ENCODE assay signal across 13 cellular contexts in genomic region chr5:74199005-74199404, GRCh38.
DNase-seq lines count a peak whose midpoint lies in the region; ATAC-seq and TF ChIP-seq lines count a peak whose summit lies in the region.
"Had no signal": no experiment of that assay in that cellular context is flagged by ENCODE, and none has a peak within 500 bp of the region (broad histone marks: within the 10 kb centered on the region; RNA-seq: fewer than 3 reads in every experiment).

No MANE protein-coding gene starts in this region.

- H3K36me3 ChIP-seq in GM06990 (ENCODE audit: control insufficient read depth, insufficient read depth, low read length) (no peaks in the 10 kb centered on the region), right atrium auricular region (no peaks in the 10 kb centered on the region)
- H3K36me3 ChIP-seq: gastrocnemius medialis had no signal

- DNase-seq in A172 (ENCODE audit: low spot score) (peak; percentile 16), GM06990 (ENCODE audit: extremely low read depth, insufficient read length) (peak; percentile 21), right atrium auricular region (ENCODE audit: low spot score) (no peak), T-helper 17 cell (no peak), AML-193 (lab: John Stamatoyannopoulos, UW) (no peak)
- DNase-seq: activated B cell treated with CpG ODN at 0.5 μM for 24 hours, dermis blood vessel endothelial cell, gastrocnemius medialis, kidney had no signal

- peaks cover 4% of the 10 kb centered on the region for H3K9me3 Mint-ChIP-seq in activated T-helper 17 cell treated with anti-CD3 and anti-CD28 coated beads, Interleukin-2, amount 50 U/mL, for 72 hours
- H3K9me3 Mint-ChIP-seq: activated B cell treated with CpG ODN at 0.5 μM for 24 hours had no signal

- H3K27me3 ChIP-seq in GM06990 (replicated peaks; ENCODE audit: control insufficient read depth, insufficient read depth, low read length) = no peaks in the 10 kb centered on the region
- no peaks in the 10 kb centered on the region for H3K27me3 ChIP-seq in right atrium auricular region
- H3K27me3 ChIP-seq: gastrocnemius medialis had no signal

- H3K9me3 ChIP-seq in right atrium auricular region (peaks cover 0 to 3% of the 10 kb centered on the region in 2 donors), T-helper 17 cell (ENCODE audit: control insufficient read depth, low read length, poor library complexity, severe bottlenecking) (no peaks in the 10 kb centered on the region)
- H3K9me3 ChIP-seq: gastrocnemius medialis had no signal

- no peak overlapping the region for H3K27ac Mint-ChIP-seq in activated T-helper 17 cell treated with anti-CD3 and anti-CD28 coated beads, Interleukin-2, amount 50 U/mL, for 72 hours
- H3K27ac Mint-ChIP-seq in T-helper 17 cell = no peak overlapping the region
- H3K27ac Mint-ChIP-seq: activated B cell treated with CpG ODN at 0.5 μM for 24 hours had no signal

- H3K36me3 Mint-ChIP-seq in activated T-helper 17 cell treated with anti-CD3 and anti-CD28 coated beads, Interleukin-2, amount 50 U/mL, for 72 hours (ENCODE audit: low read depth) = no peaks in the 10 kb centered on the region
- no peaks in the 10 kb centered on the region for H3K36me3 Mint-ChIP-seq in T-helper 17 cell (ENCODE audit: low read depth)

- ATAC-seq in HG02678 (IDR thresholded peaks at IDR 0.05; ENCODE audit: unreplicated experiment) (peak; percentile 39), T-helper 17 cell (no peak), HG02885 (IDR thresholded peaks at IDR 0.05; ENCODE audit: poor library complexity, unreplicated experiment) (no peak)
- ATAC-seq in activated T-helper 17 cell treated with anti-CD3 and anti-CD28 coated beads, Interleukin-2, amount 50 U/mL, for 72 hours (replicated peaks) = peak; percentile 42
- ATAC-seq: gastrocnemius medialis, Right ventricle myocardium inferior had no signal

- H3K4me3 ChIP-seq in GM06990 (replicated peaks; ENCODE audit: low read depth, low read length) (no peak overlapping the region), right atrium auricular region (no peak overlapping the region)
- H3K4me3 ChIP-seq: gastrocnemius medialis had no signal

- H3K4me1 ChIP-seq in right atrium auricular region = peaks cover 0 to 27% of the 10 kb centered on the region in 2 donors

- TF ChIP-seq CTCF in GM06990 (IDR thresholded peaks at IDR 0.05; ENCODE audit: insufficient read depth, low read length, poor library complexity, severe bottlenecking) = no peak
- TF ChIP-seq CTCF in right atrium auricular region (IDR thresholded peaks at IDR 0.05) = no peak

- H3K4me3 Mint-ChIP-seq in activated T-helper 17 cell treated with anti-CD3 and anti-CD28 coated beads, Interleukin-2, amount 50 U/mL, for 72 hours = no peak overlapping the region
- no peak overlapping the region for H3K4me3 Mint-ChIP-seq in T-helper 17 cell
- H3K4me3 Mint-ChIP-seq: activated B cell treated with CpG ODN at 0.5 μM for 24 hours had no signal

- peaks cover 12% of the 10 kb centered on the region for H3K27me3 Mint-ChIP-seq in activated T-helper 17 cell treated with anti-CD3 and anti-CD28 coated beads, Interleukin-2, amount 50 U/mL, for 72 hours
- peaks cover 7% of the 10 kb centered on the region for H3K27me3 Mint-ChIP-seq in T-helper 17 cell
- H3K27me3 Mint-ChIP-seq: activated B cell treated with CpG ODN at 0.5 μM for 24 hours had no signal

- no peak overlapping the region for H3K27ac ChIP-seq in right atrium auricular region
- H3K27ac ChIP-seq: gastrocnemius medialis had no signal

- no peaks in the 10 kb centered on the region for H3K4me1 Mint-ChIP-seq in activated T-helper 17 cell treated with anti-CD3 and anti-CD28 coated beads, Interleukin-2, amount 50 U/mL, for 72 hours
- no peaks in the 10 kb centered on the region for H3K4me1 Mint-ChIP-seq in T-helper 17 cell
- H3K4me1 Mint-ChIP-seq: activated B cell treated with CpG ODN at 0.5 μM for 24 hours had no signal

Comparison
In these comparisons a context has a peak if more than half of its experiments do, and no peak if none do; other contexts are left out.
1. DNase-seq: peak in A172 (single experiment) and GM06990 (single experiment); none in right atrium auricular region (single experiment), T-helper 17 cell (0 of 3) and AML-193 (0 of 2).
2. ATAC-seq: peak in HG02678 (single experiment) and activated T-helper 17 cell treated with anti-CD3 and anti-CD28 coated beads, Interleukin-2, amount 50 U/mL, for 72 hours (single experiment); none in T-helper 17 cell (single experiment) and HG02885 (single experiment).